Comparison of ENCODE assay signal across 17 cellular contexts in genomic region chr12:58419182-58419760, GRCh38.
DNase-seq lines count a peak whose midpoint lies in the region; ATAC-seq, FAIRE-seq and TF ChIP-seq lines count a peak whose summit lies in the region.
"Had no signal": no experiment of that assay in that cellular context is flagged by ENCODE, and none has a peak within 500 bp of the region (broad histone marks: within the 10 kb centered on the region; RNA-seq: fewer than 3 reads in every experiment).

No MANE protein-coding gene starts in this region.

- no peak for TF ChIP-seq POLR2A in breast epithelium (IDR thresholded peaks at IDR 0.05)

- BruUV-seq in MCF 10A (replicated peaks; lab: Mats Ljungman, UMichigan), result no TSS peak

- H3K4me1 ChIP-seq in breast epithelium (peaks cover 0 to 3% of the 10 kb centered on the region in 2 donors), mesenchymal stem cell (ENCODE audit: control insufficient read depth, insufficient read depth, low read depth, low read length) (peaks cover 5% of the 10 kb centered on the region)
- no peaks in the 10 kb centered on the region for H3K4me1 ChIP-seq in CD8-positive, alpha-beta memory T cell (ENCODE audit: insufficient read depth, low read length)

- H3K36me3 ChIP-seq in breast epithelium, result no peaks in the 10 kb centered on the region
- no peaks in the 10 kb centered on the region for H3K36me3 ChIP-seq in mesenchymal stem cell (ENCODE audit: control insufficient read depth in 1 of 2, insufficient read depth in 2 of 2, low read depth in 1 of 2, low read length in 2 of 2)
- no peaks in the 10 kb centered on the region for H3K36me3 ChIP-seq in CD8-positive, alpha-beta memory T cell (ENCODE audit: insufficient read depth, low read length)

- no peak overlapping the region for H3K18ac ChIP-seq in mesenchymal stem cell (ENCODE audit: low read depth in 1 of 2, low read length in 2 of 2)

- H3K4me3 ChIP-seq in breast epithelium (no peak overlapping the region), epithelial cell of esophagus (ENCODE audit: low read length) (no peak overlapping the region), mesenchymal stem cell (ENCODE audit: insufficient read depth in 1 of 2, low read depth in 1 of 2, low read length in 2 of 2) (no peak overlapping the region)
- no peak overlapping the region for H3K4me3 ChIP-seq in CD8-positive, alpha-beta memory T cell (ENCODE audit: low read length)

- H2BK15ac ChIP-seq in mesenchymal stem cell (ENCODE audit: low read depth, poor library complexity, severe bottlenecking), result no peak overlapping the region

- peak overlapping the region; percentile 40 for H2AK5ac ChIP-seq in mesenchymal stem cell (ENCODE audit: low read length, severe bottlenecking)

- POLR2A ChIA-PET in MCF 10A (lab: Yijun Ruan, JAX), result no interaction called here
- POLR2A ChIA-PET in CD8-positive, alpha-beta memory T cell (lab: Charles Lee), result no interaction called here

- H3K27me3 Mint-ChIP-seq in MCF 10A (ENCODE audit: insufficient read depth, unreplicated experiment), result no peaks in the 10 kb centered on the region
- peaks cover 8 to 10% of the 10 kb centered on the region in 2 donors for H3K27me3 Mint-ChIP-seq in CD8-positive, alpha-beta memory T cell
- H3K27me3 Mint-ChIP-seq in T-helper 2 cell treated with Interferon-gamma antibody and Interleukin-4, amounts not matched to agents 5 μg/mL and 100 μg/mL, for 36 hours (ENCODE audit: low read depth), result peaks cover 25% of the 10 kb centered on the region

- H2BK5ac ChIP-seq in mesenchymal stem cell (ENCODE audit: low read depth, low read length, poor library complexity, severe bottlenecking), result no peak overlapping the region

- peak overlapping the region; percentile 92 for H3K27ac Mint-ChIP-seq in MCF 10A (ENCODE audit: low read depth, unreplicated experiment)
- H3K27ac Mint-ChIP-seq in CD8-positive, alpha-beta memory T cell, result no peak overlapping the region
- H3K27ac Mint-ChIP-seq in T-helper 2 cell treated with Interferon-gamma antibody and Interleukin-4, amounts not matched to agents 5 μg/mL and 100 μg/mL, for 36 hours, result no peak overlapping the region

- TF ChIP-seq CTCF in MCF 10A (IDR thresholded peaks at IDR 0.05; ENCODE audit: unreplicated experiment) (no peak), breast epithelium (IDR thresholded peaks at IDR 0.05) (no peak), epithelial cell of esophagus (IDR thresholded peaks at IDR 0.05; ENCODE audit: insufficient read depth, low read depth, low read length, missing control alignments) (peak; percentile 2)

- no peak overlapping the region for H3K14ac ChIP-seq in mesenchymal stem cell (ENCODE audit: low read length in 2 of 2)

- H3K4ac ChIP-seq in mesenchymal stem cell (ENCODE audit: low read depth in 1 of 2, low read length in 2 of 2), result no peak overlapping the region

- no peak for FAIRE-seq in frontal cortex (lab: Jason Lieb, UNC)
- FAIRE-seq: A204.1, RCC 7860 had no signal

- 94% methylated on average over 13 of the region's 13 CpGs for WGBS in mesenchymal stem cell

- no peaks in the 10 kb centered on the region for H3K9me3 Mint-ChIP-seq in MCF 10A (ENCODE audit: unreplicated experiment)
- peaks cover 0 to 3% (median 0%) of the 10 kb centered on the region in 5 donors for H3K9me3 Mint-ChIP-seq in CD8-positive, alpha-beta memory T cell
- H3K9me3 Mint-ChIP-seq in T-helper 2 cell treated with Interferon-gamma antibody and Interleukin-4, amounts not matched to agents 5 μg/mL and 100 μg/mL, for 36 hours, result no peaks in the 10 kb centered on the region

- no peak for DNase-seq in MCF 10A (ENCODE audit: unreplicated experiment)
- DNase-seq in breast epithelium (ENCODE audit: low spot score in 2 of 2), result no peak
- DNase-seq in epithelial cell of esophagus (ENCODE audit: low read depth), result no peak
- no peak for DNase-seq in mesenchymal stem cell
- no peak for DNase-seq in CD8-positive, alpha-beta memory T cell
- DNase-seq in frontal cortex (ENCODE audit: low spot score in 2 of 2), result no peak
- no peak for DNase-seq in T-helper 2 cell treated with Interferon-gamma antibody and Interleukin-4, amounts not matched to agents 5 μg/mL and 100 μg/mL, for 36 hours (ENCODE audit: low spot score)
- DNase-seq: C1 segment of cervical spinal cord, COR-L47, DMS153, HCEC 1CT, NCI-H146, NCI-H69, SHP77 treated with DMSO at 0.1 percent for 48 hours had no signal

- ATAC-seq in GM18517 (IDR thresholded peaks at IDR 0.05; ENCODE audit: unreplicated experiment), result no peak

- H3K27ac ChIP-seq in breast epithelium, result no peak overlapping the region
- no peak overlapping the region for H3K27ac ChIP-seq in mesenchymal stem cell (ENCODE audit: low read length, poor library complexity, severe bottlenecking)
- no peak overlapping the region for H3K27ac ChIP-seq in CD8-positive, alpha-beta memory T cell (ENCODE audit: low read depth, low read length)

- no peaks in the 10 kb centered on the region for H3K36me3 Mint-ChIP-seq in MCF 10A (ENCODE audit: insufficient read depth, unreplicated experiment)
- no peaks in the 10 kb centered on the region for H3K36me3 Mint-ChIP-seq in CD8-positive, alpha-beta memory T cell
- no peaks in the 10 kb centered on the region for H3K36me3 Mint-ChIP-seq in T-helper 2 cell treated with Interferon-gamma antibody and Interleukin-4, amounts not matched to agents 5 μg/mL and 100 μg/mL, for 36 hours (ENCODE audit: low read depth)

- peak overlapping the region; percentile 88 for H3K9ac ChIP-seq in mesenchymal stem cell (ENCODE audit: low read length)

- peak overlapping the region; percentile 43 for H4K91ac ChIP-seq in mesenchymal stem cell (ENCODE audit: low read length)

- H3K79me1 ChIP-seq in mesenchymal stem cell (replicated peaks; ENCODE audit: low read length, poor library complexity, severe bottlenecking), result no peaks in the 10 kb centered on the region

- intact Hi-C loops in MCF 10A (cut with micrococcal nuclease), result no loop called here
- intact Hi-C loops in breast epithelium (cut with DNase I; ENCODE audit: low total_unique reads), result no loop called here

- H2AFZ ChIP-seq in mesenchymal stem cell (ENCODE audit: low read depth, low read length), result no peak overlapping the region

- H3K9me3 ChIP-seq in breast epithelium (no peaks in the 10 kb centered on the region), mesenchymal stem cell (ENCODE audit: control insufficient read depth, low read length) (no peaks in the 10 kb centered on the region)
- no peaks in the 10 kb centered on the region for H3K9me3 ChIP-seq in CD8-positive, alpha-beta memory T cell (ENCODE audit: low read length)

- H2BK12ac ChIP-seq in mesenchymal stem cell (ENCODE audit: low read length in 2 of 2), result peak overlapping the region; percentile 29 to 45

- no peak overlapping the region for H3K4me2 ChIP-seq in mesenchymal stem cell (ENCODE audit: low read length, poor library complexity, severe bottlenecking)

- H3K27me3 ChIP-seq in breast epithelium (no peaks in the 10 kb centered on the region), mesenchymal stem cell (ENCODE audit: control insufficient read depth in 1 of 2, insufficient read depth in 1 of 2, low read length in 2 of 2) (no peaks in the 10 kb centered on the region)
- no peaks in the 10 kb centered on the region for H3K27me3 ChIP-seq in CD8-positive, alpha-beta memory T cell (ENCODE audit: insufficient read depth, low read length, poor library complexity, severe bottlenecking)

- no peak overlapping the region for H4K8ac ChIP-seq in mesenchymal stem cell (ENCODE audit: low read length)

- H3K4me1 Mint-ChIP-seq in MCF 10A (ENCODE audit: insufficient read depth, unreplicated experiment), result peaks cover 47% of the 10 kb centered on the region
- H3K4me1 Mint-ChIP-seq in CD8-positive, alpha-beta memory T cell, result no peaks in the 10 kb centered on the region
- peaks cover 11% of the 10 kb centered on the region for H3K4me1 Mint-ChIP-seq in T-helper 2 cell treated with Interferon-gamma antibody and Interleukin-4, amounts not matched to agents 5 μg/mL and 100 μg/mL, for 36 hours (ENCODE audit: low read depth)

- no peak overlapping the region for H3K23ac ChIP-seq in mesenchymal stem cell (ENCODE audit: low read length in 2 of 2)

- H2BK120ac ChIP-seq in mesenchymal stem cell (ENCODE audit: low read depth, low read length), result no peak overlapping the region

- CTCF ChIA-PET in MCF 10A (lab: Yijun Ruan, JAX), result interaction anchor here (0.5 to 0.6 kb wide), 2 partner anchors 19 to 436 kb away, joined by 3 to 4 read pairs; no protein-coding TSS in a partner anchor
- CTCF ChIA-PET in CD8-positive, alpha-beta memory T cell (lab: Charles Lee), result no interaction called here

- no peak overlapping the region for H3K4me3 Mint-ChIP-seq in MCF 10A (ENCODE audit: unreplicated experiment)
- no peak overlapping the region for H3K4me3 Mint-ChIP-seq in CD8-positive, alpha-beta memory T cell
- no peak overlapping the region for H3K4me3 Mint-ChIP-seq in T-helper 2 cell treated with Interferon-gamma antibody and Interleukin-4, amounts not matched to agents 5 μg/mL and 100 μg/mL, for 36 hours
